Comparison of ENCODE assay signal across 1 cellular context in genomic region chr1:168970945-168971799, GRCh38.
TF ChIP-seq lines count a peak whose summit lies in the region.

No MANE protein-coding gene starts in this region.

TF ChIP-seq in WTC11, 78 proteins besides CTCF, POLR2A, EP300 and RAD21 (continued from another document):
- no peak for TF ChIP-seq IRF2 (CRISPR knock-in tag; IDR thresholded peaks at IDR 0.05; ENCODE audit: borderline replicate concordance, low read depth)
